ENCODE assay signal across 1 cellular context in genomic region chr13:28678809-28679208, GRCh38.
TF ChIP-seq lines count a peak whose summit lies in the region.

No MANE protein-coding gene starts in this region.

TF ChIP-seq in SK-N-SH treated with all-trans-retinoic acid at 6 μM for 48 hours, 23 proteins besides CTCF, POLR2A, EP300 and RAD21 (continued from another document):
- no peak for TF ChIP-seq CSRNP3 (CRISPR knock-in tag; IDR thresholded peaks at IDR 0.05)
- TF ChIP-seq ESRRG (CRISPR knock-in tag; IDR thresholded peaks at IDR 0.05): no peak
- TF ChIP-seq CSDC2 (CRISPR knock-in tag; IDR thresholded peaks at IDR 0.05): no peak
- TF ChIP-seq ARNTL (CRISPR knock-in tag; IDR thresholded peaks at IDR 0.05; ENCODE audit: borderline replicate concordance, low read depth): no peak
TF ChIP-seq in SK-N-SH treated with all-trans-retinoic acid at 6 μM for 48 hours: peak in this region for 0.
